ENCODE assay signal across 26 cellular contexts in the genomic region with DNA sequence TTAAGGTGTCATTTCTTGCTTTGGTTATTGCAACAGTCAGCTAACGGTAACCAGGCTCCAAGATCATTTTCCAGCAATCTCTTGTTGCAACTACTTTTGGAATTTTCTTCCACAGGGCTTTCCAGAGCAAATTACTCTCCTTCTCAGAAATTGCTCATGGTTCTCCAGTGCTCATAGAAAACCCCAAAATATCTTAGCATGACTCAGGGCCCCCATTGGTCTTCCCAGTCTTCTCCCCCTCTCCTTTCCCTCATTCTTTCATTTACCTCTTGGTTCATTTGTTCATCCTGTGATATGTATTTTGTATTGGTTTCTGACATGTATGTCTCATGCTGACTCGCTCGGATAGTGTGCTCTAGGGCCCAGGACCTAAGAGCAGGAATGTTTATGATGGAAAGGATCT. TPM values are rescaled to one million over a fixed set of nuclear protein-coding genes. Genes with fewer than 3 reads are reported as not detected.
A peak's percentile ranks its signal among the peaks of the same experiment; 100 is the strongest.
DNase-seq lines count a peak whose midpoint lies in the region; ATAC-seq, FAIRE-seq and TF ChIP-seq lines count a peak whose summit lies in the region.
"Had no signal": no experiment of that assay in that cellular context is flagged by ENCODE, and none has a peak within 500 bp of the region (broad histone marks: within the 10 kb centered on the region; RNA-seq: fewer than 3 reads in every experiment).

No MANE protein-coding gene starts in this region.

- TF ChIP-seq EP300 in A549 (IDR thresholded peaks at IDR 0.05) = no peak

- H2BK15ac ChIP-seq in mesenchymal stem cell (ENCODE audit: low read depth, poor library complexity, severe bottlenecking) = no peak overlapping the region

- H3K79me1 ChIP-seq in mesenchymal stem cell (replicated peaks; ENCODE audit: low read length, poor library complexity, severe bottlenecking) = peaks cover 2% of the 10 kb centered on the region

- no peak for FAIRE-seq in A549 (lab: Jason Lieb, UNC)
- FAIRE-seq in D721Med (lab: Jason Lieb, UNC) = no peak
- FAIRE-seq: A204.1, islet of Langerhans had no signal

- no peak for TF ChIP-seq RAD21 in A549 (conservative IDR thresholded peaks at IDR 0.05 in 1 of 2, IDR thresholded peaks at IDR 0.05 in 1 of 2)

- no peaks in the 10 kb centered on the region for H3K36me3 ChIP-seq in mesenchymal stem cell (ENCODE audit: control insufficient read depth in 1 of 2, insufficient read depth in 2 of 2, low read depth in 1 of 2, low read length in 2 of 2)
- H3K36me3 ChIP-seq: ascending aorta, tibial nerve had no signal

- H2BK120ac ChIP-seq in mesenchymal stem cell (ENCODE audit: low read depth, low read length) = no peak overlapping the region

- H3K18ac ChIP-seq in mesenchymal stem cell (ENCODE audit: low read depth in 1 of 2, low read length in 2 of 2) = no peak overlapping the region

- H3K27me3 ChIP-seq in mesenchymal stem cell (ENCODE audit: control insufficient read depth in 1 of 2, insufficient read depth in 1 of 2, low read length in 2 of 2) = peaks cover 0 to 6% of the 10 kb centered on the region in 2 experiments
- H3K27me3 ChIP-seq: ascending aorta, tibial nerve had no signal

- CTCF ChIA-PET in A549 (lab: Yijun Ruan, JAX) = interaction anchor here (0.5 to 5.4 kb wide), 10 partner anchors 9 to 58 kb away, joined by 3 to 24 read pairs (median 5); no protein-coding TSS in a partner anchor

- H4K91ac ChIP-seq in mesenchymal stem cell (ENCODE audit: low read length) = no peak overlapping the region

- H3K36me3 Mint-ChIP-seq in HFFc6 (ENCODE audit: low read depth) = no peaks in the 10 kb centered on the region
- H3K36me3 Mint-ChIP-seq: CD4-positive, CD25-positive, alpha-beta regulatory T cell had no signal

- peak overlapping the region; percentile 79 for H3K4me2 ChIP-seq in A549
- H3K4me2 ChIP-seq in mesenchymal stem cell (ENCODE audit: low read length, poor library complexity, severe bottlenecking) = no peak overlapping the region

- H3K27ac Mint-ChIP-seq in HFFc6 = peak overlapping the region; percentile 2; the same call in 1 of the 2 replicates
- H3K27ac Mint-ChIP-seq: activated CD8-positive, alpha-beta T cell treated with anti-CD3 and anti-CD28 coated beads, Interleukin-2, amount 10 ng/mL, durations not matched to agents 7 days and 5 days; activated naive CD4-positive, alpha-beta T cell treated with anti-CD3 and anti-CD28 coated beads for 36 hours; CD4-positive, CD25-positive, alpha-beta regulatory T cell; effector memory CD8-positive, alpha-beta T cell; GM23338 had no signal

- H3K4me3 ChIP-seq in A549 (no peak overlapping the region), mesenchymal stem cell (ENCODE audit: insufficient read depth in 1 of 2, low read depth in 1 of 2, low read length in 2 of 2) (peak overlapping the region in 1 of 2 experiments; percentile 3)
- H3K4me3 ChIP-seq: ascending aorta, GM23338, tibial nerve had no signal

- TF ChIP-seq CTCF in A549 (IDR thresholded peaks at IDR 0.05) (no peak), HFFc6 (IDR thresholded peaks at IDR 0.05) (no peak), D721Med (IDR thresholded peaks at IDR 0.05; ENCODE audit: insufficient read depth, missing control alignments) (no peak)

- no peak overlapping the region for H2BK12ac ChIP-seq in mesenchymal stem cell (ENCODE audit: low read length in 2 of 2)

- H2BK5ac ChIP-seq in mesenchymal stem cell (ENCODE audit: low read depth, low read length, poor library complexity, severe bottlenecking) = no peak overlapping the region

- H3K27me3 Mint-ChIP-seq in HFFc6 (ENCODE audit: insufficient read depth) = peaks cover 4% of the 10 kb centered on the region; the same call in 1 of the 2 replicates

- DNase-seq in A549 (ENCODE audit: low read depth in 1 of 2, low spot score in 1 of 2) (no peak), HFFc6 (peak; percentile 22), amniotic epithelial cell (ENCODE audit: low read depth) (peak; percentile 21), mesenchymal stem cell (no peak), DMS 273 treated with DMSO at 0.1 percent for 48 hours (lab: John Stamatoyannopoulos, UW) (no peak), D721Med (ENCODE audit: insufficient read length, low spot score) (no peak), SHP77 treated with DMSO at 0.1 percent for 48 hours (lab: John Stamatoyannopoulos, UW) (no peak), NCI-H526 treated with DMSO at 0.1 percent for 48 hours (lab: John Stamatoyannopoulos, UW) (no peak)
- DNase-seq: activated CD8-positive, alpha-beta T cell treated with anti-CD3 and anti-CD28 coated beads, Interleukin-2, amount 10 ng/mL, durations not matched to agents 7 days and 5 days; activated naive CD4-positive, alpha-beta T cell treated with anti-CD3 and anti-CD28 coated beads for 36 hours; activated T-cell treated with anti-CD3 and anti-CD28 coated beads, Interleukin-2, amount 50 U/mL, for 4 hours; CD4-positive, CD25-positive, alpha-beta regulatory T cell; DMS79; effector memory CD8-positive, alpha-beta T cell; mammary epithelial cell; NCI-H524 treated with DMSO at 0.1 percent for 48 hours; SIG-M5; stimulated activated CD4-positive, alpha-beta T cell treated with anti-CD3 and anti-CD28 coated beads, Interleukin-1b, Interleukin-23, amount 100 ng/mL, for 48 hours; stimulated activated naive CD4-positive, alpha-beta T cell treated with Interleukin-2 at 50 U/mL for 16 hours; T-helper 2 cell had no signal

- H3K4ac ChIP-seq in mesenchymal stem cell (ENCODE audit: low read depth in 1 of 2, low read length in 2 of 2) = no peak overlapping the region

- H4K8ac ChIP-seq in mesenchymal stem cell (ENCODE audit: low read length) = no peak overlapping the region

- H3K9me3 ChIP-seq in A549 (no peaks in the 10 kb centered on the region), mesenchymal stem cell (ENCODE audit: control insufficient read depth, low read length) (no peaks in the 10 kb centered on the region)
- H3K9me3 ChIP-seq: ascending aorta, tibial nerve had no signal

- ATAC-seq in A549 = no peak
- ATAC-seq: activated CD8-positive, alpha-beta T cell treated with anti-CD3 and anti-CD28 coated beads, Interleukin-2, amount 10 ng/mL, durations not matched to agents 7 days and 5 days; activated T-cell treated with anti-CD3 and anti-CD28 coated beads, Interleukin-2, amount 50 U/mL, for 4 hours; effector memory CD8-positive, alpha-beta T cell; GM23338 had no signal

- H3K23ac ChIP-seq in mesenchymal stem cell (ENCODE audit: low read length in 2 of 2) = no peak overlapping the region

- no peak overlapping the region for H3K14ac ChIP-seq in mesenchymal stem cell (ENCODE audit: low read length in 2 of 2)

- H3K4me1 Mint-ChIP-seq in HFFc6 (ENCODE audit: low read depth) = peaks cover 55% of the 10 kb centered on the region

- peak overlapping the region; percentile 98 to 99 for H3K27ac ChIP-seq in A549
- H3K27ac ChIP-seq in mesenchymal stem cell (ENCODE audit: low read length, poor library complexity, severe bottlenecking) = no peak overlapping the region
- H3K27ac ChIP-seq: ascending aorta, parathyroid adenoma, tibial nerve had no signal

- WGBS in A549 (ENCODE audit: missing lambda C conversion rate) = 92% methylated on average over 3 of the region's 3 CpGs
- 83% methylated on average over 3 of the region's 3 CpGs for WGBS in mesenchymal stem cell

- peak overlapping the region; percentile 27 for H3K9ac ChIP-seq in mesenchymal stem cell (ENCODE audit: low read length)
- H3K9ac ChIP-seq: parathyroid adenoma had no signal

- H3K9me3 Mint-ChIP-seq in HFFc6 = no peaks in the 10 kb centered on the region
- H3K9me3 Mint-ChIP-seq: activated naive CD4-positive, alpha-beta T cell treated with anti-CD3 and anti-CD28 coated beads for 36 hours; activated T-cell treated with anti-CD3 and anti-CD28 coated beads, Interleukin-2, amount 50 U/mL, for 4 hours; CD4-positive, CD25-positive, alpha-beta regulatory T cell; effector memory CD8-positive, alpha-beta T cell; GM23338 had no signal

- H3K4me3 Mint-ChIP-seq in HFFc6 = no peak overlapping the region
- H3K4me3 Mint-ChIP-seq: activated CD8-positive, alpha-beta T cell treated with anti-CD3 and anti-CD28 coated beads, Interleukin-2, amount 10 ng/mL, durations not matched to agents 7 days and 5 days; activated naive CD4-positive, alpha-beta T cell treated with anti-CD3 and anti-CD28 coated beads for 36 hours; activated T-cell treated with anti-CD3 and anti-CD28 coated beads, Interleukin-2, amount 50 U/mL, for 4 hours; CD4-positive, CD25-positive, alpha-beta regulatory T cell; effector memory CD8-positive, alpha-beta T cell; GM23338 had no signal

- no peak overlapping the region for H2AFZ ChIP-seq in mesenchymal stem cell (ENCODE audit: low read depth, low read length)
- H2AFZ ChIP-seq: GM23338, parathyroid adenoma had no signal

- TF ChIP-seq POLR2A in A549 (IDR thresholded peaks at IDR 0.05; ENCODE audit: low read length) = no peak

- no peak overlapping the region for H2AK5ac ChIP-seq in mesenchymal stem cell (ENCODE audit: low read length, severe bottlenecking)

- H3K4me1 ChIP-seq in A549 (peaks cover 93% of the 10 kb centered on the region), mesenchymal stem cell (ENCODE audit: control insufficient read depth, insufficient read depth, low read depth, low read length) (peaks cover 17% of the 10 kb centered on the region)
- H3K4me1 ChIP-seq: ascending aorta had no signal

- POLR2A ChIA-PET in A549 (lab: Yijun Ruan, JAX) = interaction anchor here (1.5 kb wide), 1 partner anchor 12 kb away, joined by 4 read pairs; no protein-coding TSS in a partner anchor

RNA-seq across cellular contexts. Expression of a gene that starts 35.6 kb away (rescaled TPM):
- polyA plus RNA-seq in A549 (2011; rRNA removed) = 75.0 and 98.1 TPM in 2 replicates
- 52.9 and 53.5 TPM in 2 replicates for polyA plus RNA-seq in A549 (2012; cell fraction: cytosol; rRNA removed)
- polyA plus RNA-seq in A549 (2012; cell fraction: nucleus; rRNA removed) = 45.0 and 53.1 TPM in 2 replicates
- polyA plus RNA-seq in A549 (2017; fragmentation: RNase III; extraction: RNeasy Plus Mini Kit Qiagen cat#74134 plus additional on column Dnase treatment) = 88.5 to 113 TPM (median 92.2 TPM) in 3 replicates
- 107 and 125 TPM in 2 replicates for polyA minus RNA-seq in A549 (2011; rRNA and poly(A)+ RNA removed)
- 1 to 10 TPM; 3.3 to 8.4 (median 7.2) TPM for total RNA-seq in HFFc6 (2021; fragmentation: NEBNext Ultra II Directional; extraction: Animal tissue kit (Norgen Biotek cat#: 25700))
- polyA plus RNA-seq in mesenchymal stem cell (2013, experiment 1 of 2) = 0.87 TPM
- 0.82 TPM for polyA plus RNA-seq in mesenchymal stem cell (2013, experiment 2 of 2)
- total RNA-seq: activated CD8-positive, alpha-beta T cell treated with anti-CD3 and anti-CD28 coated beads, Interleukin-2, amount 10 ng/mL, durations not matched to agents 7 days and 5 days; ascending aorta had no signal

Comparison
In these comparisons a context has a peak if more than half of its experiments do, and no peak if none do; other contexts are left out.
1. DNase-seq: peak in HFFc6 (single experiment) and amniotic epithelial cell (single experiment); none in A549 (0 of 2), mesenchymal stem cell (single experiment), DMS 273 treated with DMSO at 0.1 percent for 48 hours (single experiment), D721Med (single experiment), SHP77 treated with DMSO at 0.1 percent for 48 hours (single experiment) and NCI-H526 treated with DMSO at 0.1 percent for 48 hours (single experiment).